1 cellular context compared by ENCODE assay signal in genomic region chr6:25971187-25971811, GRCh38.
A peak's percentile ranks its signal among the peaks of the same experiment; 100 is the strongest.
TF ChIP-seq lines count a peak whose summit lies in the region.

No MANE protein-coding gene starts in this region.

TF ChIP-seq in HepG2, 621 proteins besides CTCF, POLR2A, EP300 and RAD21:
- peak; percentile 38 for TF ChIP-seq CEBPB (IDR thresholded peaks at IDR 0.05; ENCODE audit: borderline replicate concordance, low read depth, low read length)
- TF ChIP-seq, protein P1, sequence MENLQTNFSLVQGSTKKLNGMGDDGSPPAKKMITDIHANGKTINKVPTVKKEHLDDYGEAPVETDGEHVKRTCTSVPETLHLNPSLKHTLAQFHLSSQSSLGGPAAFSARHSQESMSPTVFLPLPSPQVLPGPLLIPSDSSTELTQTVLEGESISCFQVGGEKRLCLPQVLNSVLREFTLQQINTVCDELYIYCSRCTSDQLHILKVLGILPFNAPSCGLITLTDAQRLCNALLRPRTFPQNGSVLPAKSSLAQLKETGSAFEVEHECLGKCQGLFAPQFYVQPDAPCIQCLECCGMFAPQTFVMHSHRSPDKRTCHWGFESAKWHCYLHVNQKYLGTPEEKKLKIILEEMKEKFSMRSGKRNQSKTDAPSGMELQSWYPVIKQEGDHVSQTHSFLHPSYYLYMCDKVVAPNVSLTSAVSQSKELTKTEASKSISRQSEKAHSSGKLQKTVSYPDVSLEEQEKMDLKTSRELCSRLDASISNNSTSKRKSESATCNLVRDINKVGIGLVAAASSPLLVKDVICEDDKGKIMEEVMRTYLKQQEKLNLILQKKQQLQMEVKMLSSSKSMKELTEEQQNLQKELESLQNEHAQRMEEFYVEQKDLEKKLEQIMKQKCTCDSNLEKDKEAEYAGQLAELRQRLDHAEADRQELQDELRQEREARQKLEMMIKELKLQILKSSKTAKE (CRISPR knock-in tag; IDR thresholded peaks at IDR 0.05; ENCODE audit: borderline replicate concordance), result no peak
- TF ChIP-seq FOSL2 (CRISPR knock-in tag; IDR thresholded peaks at IDR 0.05), result peak; percentile 78
